In the genomic region with DNA sequence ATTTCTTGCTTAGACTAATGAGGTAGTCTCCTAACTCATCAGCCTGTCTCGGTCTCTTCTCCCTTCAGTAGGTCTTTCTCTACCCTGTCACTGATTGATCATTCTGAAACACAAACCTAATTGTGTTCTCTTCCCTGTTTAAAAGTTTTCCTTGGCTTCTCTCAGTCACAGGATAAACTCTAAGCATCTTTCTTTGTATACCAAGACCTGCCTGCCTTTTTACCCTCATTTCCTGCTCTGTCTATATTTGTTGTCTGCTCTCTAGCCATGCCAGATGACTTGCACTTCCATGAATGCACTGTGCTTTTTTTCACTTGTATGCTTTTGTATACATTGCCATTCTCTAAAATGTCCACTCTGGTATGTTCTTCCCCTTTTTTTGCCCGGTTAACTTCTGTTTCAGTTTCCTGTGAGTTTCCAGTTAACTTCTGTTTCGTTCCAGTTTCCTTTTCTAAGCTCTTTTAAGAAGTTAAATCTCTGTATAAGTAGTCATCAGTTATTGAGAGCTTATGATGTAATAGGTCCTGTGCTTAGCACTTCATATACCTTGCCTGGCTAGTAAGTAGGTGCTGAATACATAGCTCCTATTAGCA, we compare ENCODE assay signal across 8 cellular contexts. TPM values are rescaled to one million over a fixed set of nuclear protein-coding genes. Genes with fewer than 3 reads are reported as not detected.
DNase-seq lines count a peak whose midpoint lies in the region; ATAC-seq and TF ChIP-seq lines count a peak whose summit lies in the region.

No MANE protein-coding gene starts in this region.

- no peaks in the 10 kb centered on the region for H3K9me3 Mint-ChIP-seq in natural killer cell treated with Interleukin-12 subunit alpha and Interleukin-12 subunit beta and Interleukin-15 and Interleukin-18, amount 100 ng/mL, for 72 hours

- no peaks in the 10 kb centered on the region for H3K36me3 Mint-ChIP-seq in natural killer cell treated with Interleukin-12 subunit alpha and Interleukin-12 subunit beta and Interleukin-15 and Interleukin-18, amount 100 ng/mL, for 72 hours

- no peaks in the 10 kb centered on the region for H3K9me2 ChIP-seq in DOHH2 (replicated peaks; ENCODE audit: control insufficient read depth, low read length)

- H3K36me3 ChIP-seq in DOHH2 (ENCODE audit: control insufficient read depth, low read length) = no peaks in the 10 kb centered on the region

- H3K4me1 Mint-ChIP-seq in natural killer cell treated with Interleukin-12 subunit alpha and Interleukin-12 subunit beta and Interleukin-15 and Interleukin-18, amount 100 ng/mL, for 72 hours (ENCODE audit: low read depth in 2 of 2) = peaks cover 38 to 45% of the 10 kb centered on the region in 2 donors

- no peak for TF ChIP-seq CTCF in DOHH2 (IDR thresholded peaks at IDR 0.05; ENCODE audit: low read depth, low read length, poor library complexity, severe bottlenecking)

- H4K20me1 ChIP-seq in DOHH2 (ENCODE audit: control insufficient read depth, insufficient read depth, low read depth, low read length) = 0 out of 2 replicates have a peak, but pooled peaks cover 3% of the 10 kb centered on the region

- H3K4me1 ChIP-seq in DOHH2 (ENCODE audit: control insufficient read depth, low read length) = peaks cover 58% of the 10 kb centered on the region

- no peaks in the 10 kb centered on the region for H3K27me3 ChIP-seq in DOHH2 (ENCODE audit: control insufficient read depth, low read length)

- peak; percentile 93 for DNase-seq in KBM-7
- DNase-seq in caudate nucleus (lab: John Stamatoyannopoulos, UW) = no peak
- DNase-seq in natural killer cell treated with Interleukin-12 subunit alpha and Interleukin-12 subunit beta and Interleukin-15 and Interleukin-18, amount 100 ng/mL, for 72 hours (ENCODE audit: low spot score) = no peak
- no peak for DNase-seq in effector CD8-positive, alpha-beta T cell (lab: John Stamatoyannopoulos, UW)
- no peak for DNase-seq in NCI-H128 (lab: John Stamatoyannopoulos, UW; ENCODE audit: unreplicated experiment)
- DNase-seq in dedifferentiated amniotic fluid mesenchymal stem cell (ENCODE audit: extremely low spot score) = no peak

- H3K4me3 Mint-ChIP-seq in natural killer cell treated with Interleukin-12 subunit alpha and Interleukin-12 subunit beta and Interleukin-15 and Interleukin-18, amount 100 ng/mL, for 72 hours = no peak overlapping the region

- H3K9me3 ChIP-seq in DOHH2 (ENCODE audit: control insufficient read depth, insufficient read depth, low read length) = no peaks in the 10 kb centered on the region

- peaks cover 15% of the 10 kb centered on the region for H3F3A ChIP-seq in DOHH2 (ENCODE audit: control insufficient read depth, insufficient read depth)

- H3K27me3 Mint-ChIP-seq in natural killer cell treated with Interleukin-12 subunit alpha and Interleukin-12 subunit beta and Interleukin-15 and Interleukin-18, amount 100 ng/mL, for 72 hours = no peaks in the 10 kb centered on the region

- peaks cover 72% of the 10 kb centered on the region for H3K79me2 ChIP-seq in DOHH2 (ENCODE audit: control insufficient read depth, low read length)

- peak overlapping the region; percentile 18 for H3K4me2 ChIP-seq in DOHH2 (ENCODE audit: low read length)

- in situ Hi-C loops in KBM-7 (cut with MboI; ENCODE audit: low pct_unique_long_range_greater_than_20kb, low sequenced_read_pairs) = no loop called here

- H3K27ac ChIP-seq in DOHH2 (ENCODE audit: low read depth, low read length) = no peak overlapping the region
- peak overlapping the region; percentile 46 for H3K27ac ChIP-seq in caudate nucleus (ENCODE audit: low read depth, low read length)

- no peak overlapping the region for H3K4me3 ChIP-seq in DOHH2 (ENCODE audit: low read length)

- H3K27ac Mint-ChIP-seq in natural killer cell treated with Interleukin-12 subunit alpha and Interleukin-12 subunit beta and Interleukin-15 and Interleukin-18, amount 100 ng/mL, for 72 hours = no peak overlapping the region

- peak; percentile 57 for ATAC-seq in GM21515 (IDR thresholded peaks at IDR 0.05; ENCODE audit: unreplicated experiment)
- peak; percentile 76 to 91 for ATAC-seq in natural killer cell treated with Interleukin-12 subunit alpha and Interleukin-12 subunit beta and Interleukin-15 and Interleukin-18, amount 100 ng/mL, for 72 hours

RNA-seq across cellular contexts. Expression of a gene that starts 12.8 kb away (rescaled TPM):
- 10 to 100 TPM; 30.8 to 34.3 TPM for total RNA-seq in natural killer cell treated with Interleukin-12 subunit alpha and Interleukin-12 subunit beta and Interleukin-15 and Interleukin-18, amount 100 ng/mL, for 72 hours
